ENCODE assay signal across 22 cellular contexts in genomic region chr7:106265133-106265532, GRCh38. TPM values are rescaled to one million over a fixed set of nuclear protein-coding genes. Genes with fewer than 3 reads are reported as not detected.
DNase-seq lines count a peak whose midpoint lies in the region; ATAC-seq and TF ChIP-seq lines count a peak whose summit lies in the region.
"Had no signal": no experiment of that assay in that cellular context is flagged by ENCODE, and none has a peak within 500 bp of the region (broad histone marks: within the 10 kb centered on the region; RNA-seq: fewer than 3 reads in every experiment).

No MANE protein-coding gene starts in this region.

- peaks cover 95% of the 10 kb centered on the region for H3K36me3 Mint-ChIP-seq in activated T-cell treated with anti-CD3 and anti-CD28 coated beads, Interleukin-2, amount 50 U/mL, for 24 hours (ENCODE audit: low read depth)
- H3K36me3 Mint-ChIP-seq in Calu3 (ENCODE audit: insufficient read depth, unreplicated experiment), result peaks cover 96% of the 10 kb centered on the region
- H3K36me3 Mint-ChIP-seq in T-helper 17 cell (ENCODE audit: low read depth), result peaks cover 19% of the 10 kb centered on the region
- peaks cover 32% of the 10 kb centered on the region for H3K36me3 Mint-ChIP-seq in endothelial cell (ENCODE audit: low read depth, unreplicated experiment)

- CTCF ChIA-PET in Calu3 (lab: Charles Lee), result no interaction called here

- intact Hi-C loops in Calu3 (cut with micrococcal nuclease; ENCODE audit: unreplicated experiment), result no loop called here
- intact Hi-C loops in stomach (cut with DNase I; ENCODE audit: low total_unique reads), result no loop called here

- peak overlapping the region; percentile 65 for H3K27ac Mint-ChIP-seq in activated T-cell treated with anti-CD3 and anti-CD28 coated beads, Interleukin-2, amount 50 U/mL, for 24 hours
- H3K27ac Mint-ChIP-seq in Calu3 (ENCODE audit: unreplicated experiment) (peak overlapping the region; percentile 1), T-helper 17 cell (peak overlapping the region; percentile 47), endothelial cell (ENCODE audit: unreplicated experiment) (peak overlapping the region; percentile 20)
- H3K27ac Mint-ChIP-seq: CD4-positive, CD25-positive, alpha-beta regulatory T cell; GM23338; HFFc6 had no signal

- no peaks in the 10 kb centered on the region for H3K9me3 Mint-ChIP-seq in activated T-cell treated with anti-CD3 and anti-CD28 coated beads, Interleukin-2, amount 50 U/mL, for 24 hours
- H3K9me3 Mint-ChIP-seq in Calu3 (ENCODE audit: low read depth, unreplicated experiment), result no peaks in the 10 kb centered on the region
- no peaks in the 10 kb centered on the region for H3K9me3 Mint-ChIP-seq in endothelial cell (ENCODE audit: unreplicated experiment)
- H3K9me3 Mint-ChIP-seq: CD4-positive, CD25-positive, alpha-beta regulatory T cell; GM23338; HFFc6 had no signal

- H3K4me1 ChIP-seq in stomach, result peaks cover 0 to 40% (median 8%) of the 10 kb centered on the region in 4 donors

- H3K27me3 ChIP-seq in H7 (ENCODE audit: control insufficient read depth, insufficient read depth, low read length) (no peaks in the 10 kb centered on the region), stomach (no peaks in the 10 kb centered on the region)
- H3K27me3 ChIP-seq: BLaER1, MG63 had no signal

- no peak for TF ChIP-seq EP300 in stomach (IDR thresholded peaks at IDR 0.05)

- no peak for TF ChIP-seq POLR2A in stomach (IDR thresholded peaks at IDR 0.05)

- peaks cover 16% of the 10 kb centered on the region for H3K36me3 ChIP-seq in H7 (replicated peaks; ENCODE audit: control insufficient read depth, insufficient read depth, low read length)
- peaks cover 42 to 100% (median 92%) of the 10 kb centered on the region in 4 donors for H3K36me3 ChIP-seq in stomach

- DNase-seq in activated T-cell treated with anti-CD3 and anti-CD28 coated beads, Interleukin-2, amount 50 U/mL, for 24 hours, result no peak
- DNase-seq in activated T-cell treated with anti-CD3 and anti-CD28 coated beads, Interleukin-2, amount 50 U/mL, for 48 hours, result no peak
- DNase-seq in Calu3, result no peak
- DNase-seq in T-helper 17 cell, result no peak
- DNase-seq in endothelial cell (ENCODE audit: low spot score), result no peak
- DNase-seq in H7, result no peak
- DNase-seq in stomach, result no peak
- DNase-seq: CD4-positive, CD25-positive, alpha-beta regulatory T cell; HFFc6; KG1; MG63; NCI-H1105 treated with DMSO at 0.1 percent for 48 hours; NCI-H1694; NCI-H2029 treated with DMSO at 0.1 percent for 48 hours; NCI-H2227 treated with DMSO at 0.1 percent for 48 hours; NCI-H526 treated with DMSO at 0.1 percent for 48 hours; SHP77 had no signal

- H3K9me3 ChIP-seq in T-helper 17 cell (ENCODE audit: control insufficient read depth, low read length, poor library complexity, severe bottlenecking), result no peaks in the 10 kb centered on the region
- no peaks in the 10 kb centered on the region for H3K9me3 ChIP-seq in stomach
- H3K9me3 ChIP-seq: BLaER1, HAP-1, MG63 had no signal

- no peak for TF ChIP-seq CTCF in Calu3 (IDR thresholded peaks at IDR 0.05; ENCODE audit: unreplicated experiment)
- TF ChIP-seq CTCF in endothelial cell (IDR thresholded peaks at IDR 0.05; ENCODE audit: unreplicated experiment), result no peak
- TF ChIP-seq CTCF in stomach (IDR thresholded peaks at IDR 0.05), result no peak

- H3K4me3 ChIP-seq in H7 (ENCODE audit: insufficient read depth, low read depth, low read length) (no peak overlapping the region), stomach (no peak overlapping the region)
- H3K4me3 ChIP-seq: BLaER1, GM23338, HAP-1, MG63 had no signal

- no peak overlapping the region for H3K27ac ChIP-seq in stomach
- H3K27ac ChIP-seq: BLaER1, RWPE1 had no signal

- ATAC-seq in T-helper 17 cell, result no peak
- ATAC-seq: GM23338, Panc1 had no signal

- H3K27me3 Mint-ChIP-seq in activated T-cell treated with anti-CD3 and anti-CD28 coated beads, Interleukin-2, amount 50 U/mL, for 24 hours, result no peaks in the 10 kb centered on the region
- no peaks in the 10 kb centered on the region for H3K27me3 Mint-ChIP-seq in Calu3 (ENCODE audit: unreplicated experiment)
- H3K27me3 Mint-ChIP-seq in T-helper 17 cell, result no peaks in the 10 kb centered on the region
- H3K27me3 Mint-ChIP-seq in endothelial cell (ENCODE audit: unreplicated experiment), result no peaks in the 10 kb centered on the region
- H3K27me3 Mint-ChIP-seq: CD4-positive, CD25-positive, alpha-beta regulatory T cell had no signal

- BruUV-seq in Calu3 (replicated peaks; lab: Mats Ljungman, UMichigan), result no TSS peak

- no peak overlapping the region for H3K4me3 Mint-ChIP-seq in activated T-cell treated with anti-CD3 and anti-CD28 coated beads, Interleukin-2, amount 50 U/mL, for 24 hours
- H3K4me3 Mint-ChIP-seq in Calu3 (ENCODE audit: low read depth, unreplicated experiment), result no peak overlapping the region
- H3K4me3 Mint-ChIP-seq in T-helper 17 cell, result no peak overlapping the region
- H3K4me3 Mint-ChIP-seq in endothelial cell (ENCODE audit: unreplicated experiment), result peak overlapping the region; percentile 14
- H3K4me3 Mint-ChIP-seq: GM23338, HFFc6 had no signal

- H3K4me1 Mint-ChIP-seq in activated T-cell treated with anti-CD3 and anti-CD28 coated beads, Interleukin-2, amount 50 U/mL, for 24 hours (ENCODE audit: low read depth), result peaks cover 67% of the 10 kb centered on the region
- H3K4me1 Mint-ChIP-seq in Calu3 (ENCODE audit: low read depth, unreplicated experiment) (peaks cover 42% of the 10 kb centered on the region), T-helper 17 cell (peaks cover 14% of the 10 kb centered on the region), endothelial cell (ENCODE audit: unreplicated experiment) (no peaks in the 10 kb centered on the region)

- WGBS in stomach, 5 donors, result 90 to 97% (median 94%) methylated on average over 3 of the region's 3 CpGs

RNA-seq across cellular contexts. Expression of gene NAMPT, which starts 19.6 kb away (rescaled TPM):
- total RNA-seq in Calu3 (2022) (343 and 364 TPM in 2 replicates), T-helper 17 cell (100 to 1,000 TPM; 278 to 292 TPM), endothelial cell (ENCODE audit: unreplicated experiment) (153 TPM), stomach (100 to 1,000 TPM in 3 of 5 donors, 10 to 100 TPM in 2; 17.1 to 209 (median 120) TPM)
- 59.5 and 95.0 TPM in 2 replicates for total RNA-seq in H7 (2014; rRNA removed; shearing (Covaris generic))
- 100 to 1,000 TPM in 2 of 3 donors, 10 to 100 TPM in 1; 70.6 to 187 (median 183) TPM for polyA plus RNA-seq in stomach

Comparison
In these comparisons a context has a peak if more than half of its experiments do, and no peak if none do; other contexts are left out.
1. H3K27ac Mint-ChIP-seq: peak in every context shown above with its lines; median percentile 65 in activated T-cell treated with anti-CD3 and anti-CD28 coated beads, Interleukin-2, amount 50 U/mL, for 24 hours; 47 in T-helper 17 cell; 20 in endothelial cell; 1 in Calu3.